In the genomic region with DNA sequence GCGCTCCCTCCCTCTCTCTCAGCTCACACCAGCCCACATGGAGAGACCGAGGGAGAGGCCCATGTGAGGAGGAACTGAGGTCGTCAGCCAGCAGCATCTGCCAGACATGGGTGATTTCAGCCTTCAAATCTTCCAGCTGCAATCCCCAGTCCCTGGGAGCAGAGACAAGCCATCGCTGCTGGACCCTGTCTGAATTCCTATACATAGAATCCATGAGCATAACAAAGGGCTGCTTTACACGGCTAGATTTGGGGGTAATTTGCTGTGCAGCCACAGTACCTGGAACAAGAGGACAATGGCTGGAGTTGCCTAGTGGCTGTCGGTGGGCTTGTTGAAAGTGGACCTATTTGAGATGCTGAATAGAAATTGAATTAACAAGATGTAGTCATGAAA, we compare ENCODE assay signal across 26 cellular contexts.
"Had no signal": no experiment of that assay in that cellular context is flagged by ENCODE, and none has a peak within 500 bp of the region (broad histone marks: within the 10 kb centered on the region; RNA-seq: fewer than 3 reads in every experiment).

No MANE protein-coding gene starts in this region.

- H3K27ac Mint-ChIP-seq: activated CD4-positive, alpha-beta memory T cell treated with anti-CD3 and anti-CD28 coated beads, Interleukin-2, amount 10 ng/mL, durations not matched to agents 7 days and 5 days; activated CD4-positive, alpha-beta T cell treated with anti-CD3 and anti-CD28 coated beads, Interleukin-2, amount 10 ng/mL, durations not matched to agents 7 days and 5 days; activated naive CD4-positive, alpha-beta T cell treated with anti-CD3 and anti-CD28 coated beads, Interleukin-2, amount 10 ng/mL, durations not matched to agents 7 days and 5 days; activated naive CD8-positive, alpha-beta T cell treated with anti-CD3 and anti-CD28 coated beads, Interleukin-2, amount 10 ng/mL, durations not matched to agents 7 days and 5 days; activated T-cell treated with anti-CD3 and anti-CD28 coated beads, Interleukin-2, amount 50 U/mL, for 24 hours; effector memory CD8-positive, alpha-beta T cell; nephron progenitor cell had no signal

- H3K27me3 Mint-ChIP-seq: activated CD4-positive, alpha-beta T cell treated with anti-CD3 and anti-CD28 coated beads, Interleukin-2, amount 10 ng/mL, durations not matched to agents 7 days and 5 days; activated naive CD8-positive, alpha-beta T cell treated with anti-CD3 and anti-CD28 coated beads, Interleukin-2, amount 10 ng/mL, durations not matched to agents 7 days and 5 days; activated T-cell treated with anti-CD3 and anti-CD28 coated beads, Interleukin-2, amount 50 U/mL, for 24 hours; brain had no signal

- H3K9me3 Mint-ChIP-seq: activated CD4-positive, alpha-beta memory T cell treated with anti-CD3 and anti-CD28 coated beads, Interleukin-2, amount 10 ng/mL, durations not matched to agents 7 days and 5 days; activated CD4-positive, alpha-beta T cell treated with anti-CD3 and anti-CD28 coated beads, Interleukin-2, amount 10 ng/mL, durations not matched to agents 7 days and 5 days; activated naive CD4-positive, alpha-beta T cell treated with anti-CD3 and anti-CD28 coated beads, Interleukin-2, amount 10 ng/mL, durations not matched to agents 7 days and 5 days; activated naive CD8-positive, alpha-beta T cell treated with anti-CD3 and anti-CD28 coated beads, Interleukin-2, amount 10 ng/mL, durations not matched to agents 7 days and 5 days; activated T-cell treated with anti-CD3 and anti-CD28 coated beads, Interleukin-2, amount 50 U/mL, for 24 hours; brain; effector memory CD8-positive, alpha-beta T cell; nephron progenitor cell had no signal

- H3K9me3 ChIP-seq: ascending aorta, heart right ventricle, mucosa of descending colon, pancreas, psoas muscle, tibial nerve had no signal

- H3K4me3 Mint-ChIP-seq: activated CD4-positive, alpha-beta memory T cell treated with anti-CD3 and anti-CD28 coated beads, Interleukin-2, amount 10 ng/mL, durations not matched to agents 7 days and 5 days; activated CD4-positive, alpha-beta T cell treated with anti-CD3 and anti-CD28 coated beads, Interleukin-2, amount 10 ng/mL, durations not matched to agents 7 days and 5 days; activated naive CD4-positive, alpha-beta T cell treated with anti-CD3 and anti-CD28 coated beads, Interleukin-2, amount 10 ng/mL, durations not matched to agents 7 days and 5 days; activated naive CD8-positive, alpha-beta T cell treated with anti-CD3 and anti-CD28 coated beads, Interleukin-2, amount 10 ng/mL, durations not matched to agents 7 days and 5 days; activated T-cell treated with anti-CD3 and anti-CD28 coated beads, Interleukin-2, amount 50 U/mL, for 24 hours; brain; effector memory CD8-positive, alpha-beta T cell; nephron progenitor cell had no signal

- H3K4me2 ChIP-seq: smooth muscle cell had no signal

- H3K27me3 ChIP-seq: ascending aorta, cardiac muscle cell, heart right ventricle, pancreas, tibial nerve had no signal

- DNase-seq: activated CD4-positive, alpha-beta memory T cell treated with anti-CD3 and anti-CD28 coated beads, Interleukin-2, amount 10 ng/mL, durations not matched to agents 7 days and 5 days; activated CD4-positive, alpha-beta T cell treated with anti-CD3 and anti-CD28 coated beads, Interleukin-2, amount 10 ng/mL, durations not matched to agents 7 days and 5 days; activated gamma-delta T cell; activated naive CD4-positive, alpha-beta T cell treated with anti-CD3 and anti-CD28 coated beads, Interleukin-2, amount 10 ng/mL, durations not matched to agents 7 days and 5 days; activated naive CD8-positive, alpha-beta T cell treated with anti-CD3 and anti-CD28 coated beads, Interleukin-2, amount 10 ng/mL, durations not matched to agents 7 days and 5 days; activated T-cell treated with anti-CD3 and anti-CD28 coated beads, Interleukin-2, amount 50 U/mL, for 24 hours; cortex of kidney; effector memory CD8-positive, alpha-beta T cell; heart right ventricle; left ventricle myocardium superior; mucosa of descending colon; nephron progenitor cell; nucleus accumbens; pancreas; psoas muscle; stimulated activated CD4-positive, alpha-beta T cell treated with anti-CD3 and anti-CD28 coated beads, Interleukin-4, amount 100 ng/mL, for 4 hours; stimulated activated naive CD4-positive, alpha-beta T cell had no signal

- FAIRE-seq: endothelial cell of umbilical vein, pancreas had no signal

- H3K36me3 ChIP-seq: ascending aorta, cardiac muscle cell, heart right ventricle, pancreas, tibial nerve had no signal

- ATAC-seq: activated CD4-positive, CD25-positive, alpha-beta regulatory T cell treated with anti-CD3 and anti-CD28 coated beads, Interleukin-2, amount 50 U/mL, for 24 hours; effector memory CD8-positive, alpha-beta T cell; left ventricle myocardium superior; mucosa of descending colon; pancreas; psoas muscle had no signal

- H3K4me3 ChIP-seq: ascending aorta, cardiac muscle cell, heart right ventricle, mucosa of descending colon, pancreas, psoas muscle, smooth muscle cell, tibial nerve had no signal

- H3K36me3 Mint-ChIP-seq: activated naive CD4-positive, alpha-beta T cell treated with anti-CD3 and anti-CD28 coated beads, Interleukin-2, amount 10 ng/mL, durations not matched to agents 7 days and 5 days; activated naive CD8-positive, alpha-beta T cell treated with anti-CD3 and anti-CD28 coated beads, Interleukin-2, amount 10 ng/mL, durations not matched to agents 7 days and 5 days; brain had no signal

- H3K27ac ChIP-seq: ascending aorta, cardiac muscle cell, foreskin keratinocyte, heart right ventricle, pancreas, psoas muscle, tibial nerve, VCaP had no signal

- H3K4me1 ChIP-seq: ascending aorta, foreskin keratinocyte, pancreas, psoas muscle, tibial nerve had no signal

- H3K4me1 Mint-ChIP-seq: activated CD4-positive, alpha-beta memory T cell treated with anti-CD3 and anti-CD28 coated beads, Interleukin-2, amount 10 ng/mL, durations not matched to agents 7 days and 5 days; activated naive CD4-positive, alpha-beta T cell treated with anti-CD3 and anti-CD28 coated beads, Interleukin-2, amount 10 ng/mL, durations not matched to agents 7 days and 5 days; brain had no signal
